ENCODE assay signal across 27 cellular contexts in genomic region chr3:60513241-60513640, GRCh38.
"Had no signal": no experiment of that assay in that cellular context is flagged by ENCODE, and none has a peak within 500 bp of the region (broad histone marks: within the 10 kb centered on the region; RNA-seq: fewer than 3 reads in every experiment).

No MANE protein-coding gene starts in this region.

- H3K27me3 Mint-ChIP-seq: naive B cell; stimulated activated naive CD8-positive, alpha-beta T cell treated with anti-CD3 and anti-CD28 coated beads, Interleukin-15, amount 100 ng/mL, for 72 hours; type B pancreatic cell had no signal

- DNase-seq: naive B cell; natural killer cell; nephron progenitor cell; nucleus accumbens; pancreas; psoas muscle; right cardiac atrium; right lobe of liver; sigmoid colon; small intestine; stimulated activated CD4-positive, alpha-beta T cell treated with anti-CD3 and anti-CD28 coated beads, Interleukin-15, amount 100 ng/mL, for 24 hours; stimulated activated CD4-positive, alpha-beta T cell treated with anti-CD3 and anti-CD28 coated beads, Interleukin-2, amount 100 ng/mL, for 24 hours; stimulated activated CD4-positive, alpha-beta T cell treated with anti-CD3 and anti-CD28 coated beads, Interleukin-2, amount 100 ng/mL, for 48 hours; stimulated activated CD4-positive, alpha-beta T cell treated with anti-CD3 and anti-CD28 coated beads, Interleukin-4, amount 100 ng/mL, for 24 hours; stimulated activated naive CD8-positive, alpha-beta T cell treated with anti-CD3 and anti-CD28 coated beads, Interleukin-15, amount 100 ng/mL, for 72 hours; stimulated activated naive CD8-positive, alpha-beta T cell treated with anti-CD3 and anti-CD28 coated beads, Interleukin-15, Interleukin-2, amounts not matched to agents 100 U/mL and 50 U/mL, for 24 hours; substantia nigra; testis; tibial artery; transverse colon; upper lobe of right lung; uterus had no signal

- ATAC-seq: natural killer cell; pancreas; right lobe of liver; stimulated activated effector memory CD8-positive, alpha-beta T cell treated with anti-CD3 and anti-CD28 coated beads, Interleukin-12 subunit alpha, Interleukin-12 subunit beta, amount 100 ng/mL, for 72 hours; stimulated activated naive CD8-positive, alpha-beta T cell treated with anti-CD3 and anti-CD28 coated beads, Interleukin-15, amount 100 ng/mL, for 72 hours; stimulated activated naive CD8-positive, alpha-beta T cell treated with anti-CD3 and anti-CD28 coated beads, Interleukin-15, Interleukin-2, amounts not matched to agents 100 U/mL and 50 U/mL, for 24 hours; upper lobe of right lung had no signal

- H3K27ac Mint-ChIP-seq: naive B cell; natural killer cell; nephron progenitor cell; stimulated activated effector memory CD8-positive, alpha-beta T cell treated with anti-CD3 and anti-CD28 coated beads, Interleukin-12 subunit alpha, Interleukin-12 subunit beta, amount 100 ng/mL, for 72 hours; stimulated activated naive CD8-positive, alpha-beta T cell treated with anti-CD3 and anti-CD28 coated beads, Interleukin-15, amount 100 ng/mL, for 72 hours; type B pancreatic cell had no signal

- H3K9me3 ChIP-seq: neutrophil, pancreas, psoas muscle, right lobe of liver, sigmoid colon, suprapubic skin, testis, tibial artery, transverse colon, upper lobe of right lung, uterus had no signal

- H3K36me3 ChIP-seq: neutrophil, pancreas, right lobe of liver, sigmoid colon, suprapubic skin, tibial artery, transverse colon, upper lobe of right lung, uterus had no signal

- H3K4me3 Mint-ChIP-seq: naive B cell; natural killer cell; nephron progenitor cell; neural crest cell; stimulated activated effector memory CD8-positive, alpha-beta T cell treated with anti-CD3 and anti-CD28 coated beads, Interleukin-12 subunit alpha, Interleukin-12 subunit beta, amount 100 ng/mL, for 72 hours; stimulated activated naive CD8-positive, alpha-beta T cell treated with anti-CD3 and anti-CD28 coated beads, Interleukin-15, amount 100 ng/mL, for 72 hours; type B pancreatic cell had no signal

- H3K4me3 ChIP-seq: pancreas, psoas muscle, right lobe of liver, sigmoid colon, suprapubic skin, testis, tibial artery, transverse colon, upper lobe of right lung, uterus had no signal

- H3K27ac ChIP-seq: neutrophil, pancreas, psoas muscle, right lobe of liver, sigmoid colon, suprapubic skin, testis, tibial artery, transverse colon, upper lobe of right lung, uterus had no signal

- H3K4me1 ChIP-seq: pancreas, psoas muscle, right lobe of liver, sigmoid colon, suprapubic skin, testis, tibial artery, transverse colon, upper lobe of right lung, uterus had no signal

- FAIRE-seq: pancreas, small intestine had no signal

- H3K9me3 Mint-ChIP-seq: natural killer cell; stimulated activated effector memory CD8-positive, alpha-beta T cell treated with anti-CD3 and anti-CD28 coated beads, Interleukin-12 subunit alpha, Interleukin-12 subunit beta, amount 100 ng/mL, for 72 hours; stimulated activated naive CD8-positive, alpha-beta T cell treated with anti-CD3 and anti-CD28 coated beads, Interleukin-15, amount 100 ng/mL, for 72 hours had no signal

- H3K4me1 Mint-ChIP-seq: naive B cell; natural killer cell; neural crest cell; stimulated activated effector memory CD8-positive, alpha-beta T cell treated with anti-CD3 and anti-CD28 coated beads, Interleukin-12 subunit alpha, Interleukin-12 subunit beta, amount 100 ng/mL, for 72 hours; stimulated activated naive CD8-positive, alpha-beta T cell treated with anti-CD3 and anti-CD28 coated beads, Interleukin-15, amount 100 ng/mL, for 72 hours had no signal

- H3K27me3 ChIP-seq: neutrophil, pancreas, right lobe of liver, sigmoid colon, suprapubic skin, testis, tibial artery, transverse colon, upper lobe of right lung, uterus had no signal

- H3K36me3 Mint-ChIP-seq: naive B cell; natural killer cell; stimulated activated effector memory CD8-positive, alpha-beta T cell treated with anti-CD3 and anti-CD28 coated beads, Interleukin-12 subunit alpha, Interleukin-12 subunit beta, amount 100 ng/mL, for 72 hours had no signal
